ENCODE assay signal across 12 cellular contexts in the genomic region with DNA sequence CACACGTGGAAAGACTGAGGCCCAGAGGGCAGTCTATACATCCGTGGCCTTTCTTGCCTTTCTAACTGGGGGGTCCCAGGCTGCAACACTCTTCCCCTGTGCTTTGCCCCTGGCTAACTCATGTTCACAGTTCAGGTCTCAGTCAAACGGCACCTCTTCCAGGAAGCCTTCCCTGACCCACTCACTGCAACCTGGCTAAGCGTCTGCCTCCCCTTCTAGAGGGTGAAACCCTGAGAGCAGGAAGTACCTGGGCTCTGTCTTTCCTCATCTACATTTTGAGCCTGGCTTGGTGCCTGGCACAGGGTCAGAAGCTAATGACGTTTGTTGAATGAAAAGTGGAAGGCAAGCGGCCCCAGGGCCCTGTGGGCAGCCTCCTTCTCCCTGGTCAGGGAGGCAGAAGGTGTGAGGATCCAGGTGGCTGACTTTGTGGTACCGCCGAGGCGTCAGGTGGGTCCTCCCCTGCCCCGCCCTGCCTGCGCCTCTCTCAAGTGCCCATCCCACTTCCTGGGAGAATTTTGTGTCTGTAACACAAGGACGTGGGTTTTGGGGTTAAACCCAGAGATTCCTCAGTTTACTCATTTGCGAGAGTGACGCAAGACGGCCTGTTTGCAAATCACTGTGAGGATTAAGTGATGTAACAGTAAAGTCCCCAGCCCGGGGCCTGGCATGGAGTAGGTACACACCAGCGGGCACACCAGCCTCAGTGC. TPM values are rescaled to one million over a fixed set of nuclear protein-coding genes. Genes with fewer than 3 reads are reported as not detected.
DNase-seq lines count a peak whose midpoint lies in the region; ATAC-seq and TF ChIP-seq lines count a peak whose summit lies in the region.
"Had no signal": no experiment of that assay in that cellular context is flagged by ENCODE, and none has a peak within 500 bp of the region (broad histone marks: within the 10 kb centered on the region; RNA-seq: fewer than 3 reads in every experiment).

No MANE protein-coding gene starts in this region.

- ATAC-seq in HG03521 (IDR thresholded peaks at IDR 0.05; ENCODE audit: unreplicated experiment) = no peak

- H3K4me3 ChIP-seq in Caco-2 (ENCODE audit: low read depth, low read length) = no peak overlapping the region
- H3K4me3 ChIP-seq in OCI-LY1 (ENCODE audit: low read depth, low read length, poor library complexity, severe bottlenecking) = no peak overlapping the region

- H3K4me2 ChIP-seq in OCI-LY1 (ENCODE audit: low read length) = peak overlapping the region; percentile 53; the same call in 1 of the 2 replicates

- POLR2A ChIA-PET in Caco-2 (lab: Charles Lee) = no interaction called here

- DNase-seq in Caco-2 = no peak
- DNase-seq in chondrocyte (ENCODE audit: low spot score) = no peak
- DNase-seq in NCI-H1694 treated with DMSO at 0.1 percent for 48 hours (lab: John Stamatoyannopoulos, UW) = no peak
- no peak for DNase-seq in DMS79 treated with DMSO at 0.1 percent for 48 hours (lab: John Stamatoyannopoulos, UW)
- DNase-seq: cortex of kidney, foreskin keratinocyte, NCI-H1694 had no signal

- H3K27me3 Mint-ChIP-seq in Caco-2 (ENCODE audit: insufficient read depth, unreplicated experiment) (no peaks in the 10 kb centered on the region), chondrocyte (ENCODE audit: low read depth) (no peaks in the 10 kb centered on the region), nephron (ENCODE audit: low read depth) (peaks cover 8% of the 10 kb centered on the region)

- no peak overlapping the region for H3K27ac Mint-ChIP-seq in Caco-2 (ENCODE audit: unreplicated experiment)
- no peak overlapping the region for H3K27ac Mint-ChIP-seq in chondrocyte (ENCODE audit: unreplicated experiment)
- H3K27ac Mint-ChIP-seq in nephron = no peak overlapping the region

- H3K27me3 ChIP-seq in Caco-2 (replicated peaks; ENCODE audit: control insufficient read depth, insufficient read depth, low read length) (no peaks in the 10 kb centered on the region), OCI-LY1 (ENCODE audit: insufficient read depth, low read length) (peaks cover 4% of the 10 kb centered on the region)
- H3K27me3 ChIP-seq: foreskin keratinocyte had no signal

- intact Hi-C loops in Caco-2 (cut with micrococcal nuclease; ENCODE audit: unreplicated experiment) = no loop called here

- H4K20me1 ChIP-seq in OCI-LY1 (ENCODE audit: insufficient read depth, low read length) = no peaks in the 10 kb centered on the region

- H3K4me3 Mint-ChIP-seq in Caco-2 (ENCODE audit: unreplicated experiment) (peak overlapping the region; percentile 8), chondrocyte (ENCODE audit: unreplicated experiment) (peak overlapping the region; percentile 36), nephron (peak overlapping the region; percentile 70 to 77 (median 73))

- no peaks in the 10 kb centered on the region for H3K9me2 ChIP-seq in OCI-LY1 (ENCODE audit: low read depth, low read length)

- CTCF ChIA-PET in Caco-2 (lab: Charles Lee) = no interaction called here

- H3K4me1 ChIP-seq in Caco-2 (peaks cover 31% of the 10 kb centered on the region), OCI-LY1 (ENCODE audit: insufficient read depth, low read length, severe bottlenecking) (peaks cover 5% of the 10 kb centered on the region)

- peaks cover 70% of the 10 kb centered on the region for H3K36me3 Mint-ChIP-seq in Caco-2 (ENCODE audit: insufficient read depth, unreplicated experiment)
- no peaks in the 10 kb centered on the region for H3K36me3 Mint-ChIP-seq in chondrocyte (ENCODE audit: low read depth)
- no peaks in the 10 kb centered on the region for H3K36me3 Mint-ChIP-seq in nephron (ENCODE audit: low read depth)

- no peaks in the 10 kb centered on the region for H3K79me2 ChIP-seq in OCI-LY1 (ENCODE audit: insufficient read depth, low read length)

- no peaks in the 10 kb centered on the region for H3F3A ChIP-seq in OCI-LY1 (ENCODE audit: insufficient read depth, low read length)

- no TSS peak for BruUV-seq in Caco-2 (replicated peaks; lab: Mats Ljungman, UMichigan)

- TF ChIP-seq CTCF in Caco-2 (IDR thresholded peaks at IDR 0.05; ENCODE audit: insufficient read depth in 1 of 2, low read depth in 1 of 2, low read length in 1 of 2, severe bottlenecking in 1 of 2, unreplicated experiment in 1 of 2) (no peak), OCI-LY1 (IDR thresholded peaks at IDR 0.05; ENCODE audit: low read length) (no peak), chondrocyte (IDR thresholded peaks at IDR 0.05) (no peak), nephron (IDR thresholded peaks at IDR 0.05; ENCODE audit: unreplicated experiment in 3 of 3) (no peak)

- H3K4me1 Mint-ChIP-seq in Caco-2 (ENCODE audit: low read depth, unreplicated experiment) (peaks cover 34% of the 10 kb centered on the region), chondrocyte (ENCODE audit: low read depth) (peaks cover 11% of the 10 kb centered on the region), nephron (peaks cover 18% of the 10 kb centered on the region)

- H3K9me3 Mint-ChIP-seq in Caco-2 (ENCODE audit: unreplicated experiment) (no peaks in the 10 kb centered on the region), chondrocyte (ENCODE audit: low read depth) (no peaks in the 10 kb centered on the region), nephron (no peaks in the 10 kb centered on the region)

- H3K9me3 ChIP-seq in Caco-2 (no peaks in the 10 kb centered on the region), OCI-LY1 (ENCODE audit: low read length) (no peaks in the 10 kb centered on the region)

- H2AFZ ChIP-seq in OCI-LY1 (ENCODE audit: low read length) = no peak overlapping the region

- no peak overlapping the region for H3K9ac ChIP-seq in OCI-LY1 (ENCODE audit: low read length)

- H3K27ac ChIP-seq in OCI-LY1 (ENCODE audit: low read depth, low read length, poor library complexity, severe bottlenecking) = no peak overlapping the region
- H3K27ac ChIP-seq: foreskin keratinocyte had no signal

- H3K36me3 ChIP-seq in Caco-2 (ENCODE audit: control insufficient read depth, insufficient read depth, low read length) = no peaks in the 10 kb centered on the region
- H3K36me3 ChIP-seq in OCI-LY1 (ENCODE audit: insufficient read depth, low read length) = no peaks in the 10 kb centered on the region

RNA-seq across cellular contexts. Expression of gene DNASE1L3, which starts 32.1 kb away (rescaled TPM):
- total RNA-seq in Caco-2 (2022) (0.27 TPM in 1 of 2 replicates, not detected in the other), chondrocyte (not detected in 3 replicates)
- total RNA-seq: foreskin keratinocyte, HT1080, renal cortical epithelial cell had no signal

RNA-seq across cellular contexts. Expression of gene ABHD6, which starts 58.9 kb away (rescaled TPM):
- total RNA-seq in Caco-2 (2022) (15.4 and 16.1 TPM in 2 replicates), chondrocyte (5.1 to 9.4 TPM (median 7.4 TPM) in 3 replicates)

Comparison
In these comparisons a context has a peak if more than half of its experiments do, and no peak if none do; other contexts are left out.
1. H3K4me3 Mint-ChIP-seq: peak in every context shown above with its lines; median percentile 73 in nephron; 36 in chondrocyte; 8 in Caco-2.